ENCODE assay signal across 23 cellular contexts in the genomic region with DNA sequence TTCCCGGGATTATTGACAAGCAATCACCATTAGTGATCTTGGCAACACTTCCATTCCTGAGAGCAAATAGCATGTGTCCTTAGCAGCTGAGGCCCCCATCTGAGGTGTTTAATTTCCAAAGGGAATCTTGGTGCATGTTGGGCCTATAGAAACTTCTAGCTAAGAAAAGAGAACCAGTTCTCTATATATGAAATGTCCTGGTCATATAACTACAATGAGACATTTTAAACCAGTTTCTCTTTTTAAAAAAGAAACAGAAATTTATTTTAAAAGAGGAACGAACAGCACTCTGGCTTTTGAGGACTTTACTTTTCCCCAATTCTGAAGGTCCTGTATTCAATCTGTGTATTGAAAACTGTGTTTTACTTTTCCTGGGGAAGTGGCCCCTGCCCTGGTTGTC.
DNase-seq lines count a peak whose midpoint lies in the region; ATAC-seq and TF ChIP-seq lines count a peak whose summit lies in the region.
"Had no signal": no experiment of that assay in that cellular context is flagged by ENCODE, and none has a peak within 500 bp of the region (broad histone marks: within the 10 kb centered on the region; RNA-seq: fewer than 3 reads in every experiment).

No MANE protein-coding gene starts in this region.

- no peak overlapping the region for H3K27ac Mint-ChIP-seq in Caco-2 (ENCODE audit: unreplicated experiment)
- peak overlapping the region; percentile 63 for H3K27ac Mint-ChIP-seq in stimulated activated memory B cell treated with anti-CD40 and anti-IgM and Interleukin-4, amounts not matched to agents 10 μg/mL and 1 μg/mL and 100 μg/mL, for 72 hours

- POLR2A ChIA-PET in Caco-2 (lab: Charles Lee) = no interaction called here

- no peaks in the 10 kb centered on the region for H3K9me3 ChIP-seq in Caco-2
- no peaks in the 10 kb centered on the region for H3K9me3 ChIP-seq in liver (ENCODE audit: control insufficient read depth in 4 of 4, low read length in 3 of 4)
- H3K9me3 ChIP-seq: A549, SJCRH30 had no signal

- H3K27ac ChIP-seq in VCaP = peak overlapping the region; percentile 70
- peak overlapping the region; percentile 86 to 90 for H3K27ac ChIP-seq in liver (ENCODE audit: low read depth in 1 of 2, low read length in 2 of 2)
- H3K27ac ChIP-seq: A549, GM23248, SJCRH30 had no signal

- peak; percentile 39 for ATAC-seq in stimulated activated memory B cell treated with anti-CD40 and anti-IgM and Interleukin-4, amounts not matched to agents 10 μg/mL and 1 μg/mL and 100 μg/mL, for 72 hours
- ATAC-seq: A549, Right ventricle myocardium inferior, SK-N-SH treated with all-trans-retinoic acid at 6 μM for 48 hours had no signal

- WGBS in liver = 52% methylated on average over 2 of the region's 2 CpGs

- no peak overlapping the region for H3K4me3 Mint-ChIP-seq in Caco-2 (ENCODE audit: unreplicated experiment)
- no peak overlapping the region for H3K4me3 Mint-ChIP-seq in stimulated activated memory B cell treated with anti-CD40 and anti-IgM and Interleukin-4, amounts not matched to agents 10 μg/mL and 1 μg/mL and 100 μg/mL, for 72 hours

- DNase-seq in Caco-2 (no peak), EL (no peak), ureter (ENCODE audit: low spot score) (no peak), mucosa of gallbladder (ENCODE audit: low spot score) (no peak)
- DNase-seq: C1 segment of cervical spinal cord, DMS153, DND-41, GM23248, H7, KBM-7, NCI-H1105 treated with DMSO at 0.1 percent for 48 hours, NCI-H146, NCI-H2029, NCI-H446 treated with DMSO at 0.1 percent for 48 hours, NCI-H526, NCI-H82 had no signal

- no peak for TF ChIP-seq CTCF in Caco-2 (IDR thresholded peaks at IDR 0.05; ENCODE audit: insufficient read depth in 1 of 2, low read depth in 1 of 2, low read length in 1 of 2, severe bottlenecking in 1 of 2, unreplicated experiment in 1 of 2)
- TF ChIP-seq CTCF in VCaP (conservative IDR thresholded peaks at IDR 0.05) = no peak
- no peak for TF ChIP-seq CTCF in liver (IDR thresholded peaks at IDR 0.05; ENCODE audit: low read depth, low read length, missing input control)

- peaks cover 23% of the 10 kb centered on the region for H3K4me1 Mint-ChIP-seq in Caco-2 (ENCODE audit: low read depth, unreplicated experiment)
- H3K4me1 Mint-ChIP-seq in stimulated activated memory B cell treated with anti-CD40 and anti-IgM and Interleukin-4, amounts not matched to agents 10 μg/mL and 1 μg/mL and 100 μg/mL, for 72 hours = peaks cover 12% of the 10 kb centered on the region

- no peaks in the 10 kb centered on the region for H3K36me3 Mint-ChIP-seq in Caco-2 (ENCODE audit: insufficient read depth, unreplicated experiment)
- peaks cover 4% of the 10 kb centered on the region for H3K36me3 Mint-ChIP-seq in stimulated activated memory B cell treated with anti-CD40 and anti-IgM and Interleukin-4, amounts not matched to agents 10 μg/mL and 1 μg/mL and 100 μg/mL, for 72 hours

- BruUV-seq in Caco-2 (replicated peaks; lab: Mats Ljungman, UMichigan) = TSS peak; percentile 74

- H3K9me3 Mint-ChIP-seq in Caco-2 (ENCODE audit: unreplicated experiment) = no peaks in the 10 kb centered on the region
- no peaks in the 10 kb centered on the region for H3K9me3 Mint-ChIP-seq in stimulated activated memory B cell treated with anti-CD40 and anti-IgM and Interleukin-4, amounts not matched to agents 10 μg/mL and 1 μg/mL and 100 μg/mL, for 72 hours

- CTCF ChIA-PET in Caco-2 (lab: Charles Lee) = no interaction called here

- H3K36me3 ChIP-seq in Caco-2 (ENCODE audit: control insufficient read depth, insufficient read depth, low read length) = no peaks in the 10 kb centered on the region
- no peaks in the 10 kb centered on the region for H3K36me3 ChIP-seq in liver (ENCODE audit: control insufficient read depth in 4 of 4, insufficient read depth in 3 of 4, low read depth in 1 of 4, low read length in 3 of 4)
- H3K36me3 ChIP-seq: SJCRH30 had no signal

- H3K4me3 ChIP-seq in Caco-2 (ENCODE audit: low read depth, low read length) (no peak overlapping the region), liver (ENCODE audit: low read depth in 1 of 3, low read length in 3 of 3) (no peak overlapping the region)
- H3K4me3 ChIP-seq: A549, GM23248, SJCRH30 had no signal

- intact Hi-C loops in Caco-2 (cut with micrococcal nuclease; ENCODE audit: unreplicated experiment) = loop anchor here (10.0 kb wide), 1 partner anchor 204 kb away; no protein-coding TSS in a partner anchor

- H3K27me3 ChIP-seq in Caco-2 (replicated peaks; ENCODE audit: control insufficient read depth, insufficient read depth, low read length) = no peaks in the 10 kb centered on the region
- no peaks in the 10 kb centered on the region for H3K27me3 ChIP-seq in liver (ENCODE audit: control insufficient read depth in 4 of 4, insufficient read depth in 4 of 4, low read length in 3 of 4)

- H3K4me1 ChIP-seq in Caco-2 (peaks cover 32% of the 10 kb centered on the region), liver (ENCODE audit: control insufficient read depth in 4 of 4, insufficient read depth in 4 of 4, low read length in 3 of 4) (peaks cover 10 to 43% (median 32%) of the 10 kb centered on the region in 4 donors)

- no peak for TF ChIP-seq RAD21 in liver (IDR thresholded peaks at IDR 0.05)

- H3K9ac ChIP-seq in liver (ENCODE audit: low read depth in 1 of 2, low read length in 2 of 2) = peak overlapping the region in 1 of 2 donors; percentile 34
- H3K9ac ChIP-seq: GM23248 had no signal

- H3K27me3 Mint-ChIP-seq in Caco-2 (ENCODE audit: insufficient read depth, unreplicated experiment) = no peaks in the 10 kb centered on the region
- H3K27me3 Mint-ChIP-seq in stimulated activated memory B cell treated with anti-CD40 and anti-IgM and Interleukin-4, amounts not matched to agents 10 μg/mL and 1 μg/mL and 100 μg/mL, for 72 hours = no peaks in the 10 kb centered on the region

TF ChIP-seq in liver, 16 proteins besides CTCF, POLR2A, EP300 and RAD21:
- TF ChIP-seq FOXA2 (IDR thresholded peaks at IDR 0.05) = no peak
- TF ChIP-seq, protein P1, sequence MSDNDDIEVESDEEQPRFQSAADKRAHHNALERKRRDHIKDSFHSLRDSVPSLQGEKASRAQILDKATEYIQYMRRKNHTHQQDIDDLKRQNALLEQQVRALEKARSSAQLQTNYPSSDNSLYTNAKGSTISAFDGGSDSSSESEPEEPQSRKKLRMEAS (IDR thresholded peaks at IDR 0.05) = no peak
- TF ChIP-seq HNF4A (conservative IDR thresholded peaks at IDR 0.05) = no peak
- TF ChIP-seq SP1 (IDR thresholded peaks at IDR 0.05) = no peak
- no peak for TF ChIP-seq HNF4G (IDR thresholded peaks at IDR 0.05)
- TF ChIP-seq, protein P2, sequence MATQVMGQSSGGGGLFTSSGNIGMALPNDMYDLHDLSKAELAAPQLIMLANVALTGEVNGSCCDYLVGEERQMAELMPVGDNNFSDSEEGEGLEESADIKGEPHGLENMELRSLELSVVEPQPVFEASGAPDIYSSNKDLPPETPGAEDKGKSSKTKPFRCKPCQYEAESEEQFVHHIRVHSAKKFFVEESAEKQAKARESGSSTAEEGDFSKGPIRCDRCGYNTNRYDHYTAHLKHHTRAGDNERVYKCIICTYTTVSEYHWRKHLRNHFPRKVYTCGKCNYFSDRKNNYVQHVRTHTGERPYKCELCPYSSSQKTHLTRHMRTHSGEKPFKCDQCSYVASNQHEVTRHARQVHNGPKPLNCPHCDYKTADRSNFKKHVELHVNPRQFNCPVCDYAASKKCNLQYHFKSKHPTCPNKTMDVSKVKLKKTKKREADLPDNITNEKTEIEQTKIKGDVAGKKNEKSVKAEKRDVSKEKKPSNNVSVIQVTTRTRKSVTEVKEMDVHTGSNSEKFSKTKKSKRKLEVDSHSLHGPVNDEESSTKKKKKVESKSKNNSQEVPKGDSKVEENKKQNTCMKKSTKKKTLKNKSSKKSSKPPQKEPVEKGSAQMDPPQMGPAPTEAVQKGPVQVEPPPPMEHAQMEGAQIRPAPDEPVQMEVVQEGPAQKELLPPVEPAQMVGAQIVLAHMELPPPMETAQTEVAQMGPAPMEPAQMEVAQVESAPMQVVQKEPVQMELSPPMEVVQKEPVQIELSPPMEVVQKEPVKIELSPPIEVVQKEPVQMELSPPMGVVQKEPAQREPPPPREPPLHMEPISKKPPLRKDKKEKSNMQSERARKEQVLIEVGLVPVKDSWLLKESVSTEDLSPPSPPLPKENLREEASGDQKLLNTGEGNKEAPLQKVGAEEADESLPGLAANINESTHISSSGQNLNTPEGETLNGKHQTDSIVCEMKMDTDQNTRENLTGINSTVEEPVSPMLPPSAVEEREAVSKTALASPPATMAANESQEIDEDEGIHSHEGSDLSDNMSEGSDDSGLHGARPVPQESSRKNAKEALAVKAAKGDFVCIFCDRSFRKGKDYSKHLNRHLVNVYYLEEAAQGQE (IDR thresholded peaks at IDR 0.05) = no peak
- no peak for TF ChIP-seq NR2F2 (IDR thresholded peaks at IDR 0.05)
- TF ChIP-seq, protein P3, sequence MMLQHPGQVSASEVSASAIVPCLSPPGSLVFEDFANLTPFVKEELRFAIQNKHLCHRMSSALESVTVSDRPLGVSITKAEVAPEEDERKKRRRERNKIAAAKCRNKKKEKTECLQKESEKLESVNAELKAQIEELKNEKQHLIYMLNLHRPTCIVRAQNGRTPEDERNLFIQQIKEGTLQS (IDR thresholded peaks at IDR 0.05) = no peak
- TF ChIP-seq, protein P4, sequence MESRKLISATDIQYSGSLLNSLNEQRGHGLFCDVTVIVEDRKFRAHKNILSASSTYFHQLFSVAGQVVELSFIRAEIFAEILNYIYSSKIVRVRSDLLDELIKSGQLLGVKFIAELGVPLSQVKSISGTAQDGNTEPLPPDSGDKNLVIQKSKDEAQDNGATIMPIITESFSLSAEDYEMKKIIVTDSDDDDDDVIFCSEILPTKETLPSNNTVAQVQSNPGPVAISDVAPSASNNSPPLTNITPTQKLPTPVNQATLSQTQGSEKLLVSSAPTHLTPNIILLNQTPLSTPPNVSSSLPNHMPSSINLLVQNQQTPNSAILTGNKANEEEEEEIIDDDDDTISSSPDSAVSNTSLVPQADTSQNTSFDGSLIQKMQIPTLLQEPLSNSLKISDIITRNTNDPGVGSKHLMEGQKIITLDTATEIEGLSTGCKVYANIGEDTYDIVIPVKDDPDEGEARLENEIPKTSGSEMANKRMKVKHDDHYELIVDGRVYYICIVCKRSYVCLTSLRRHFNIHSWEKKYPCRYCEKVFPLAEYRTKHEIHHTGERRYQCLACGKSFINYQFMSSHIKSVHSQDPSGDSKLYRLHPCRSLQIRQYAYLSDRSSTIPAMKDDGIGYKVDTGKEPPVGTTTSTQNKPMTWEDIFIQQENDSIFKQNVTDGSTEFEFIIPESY (IDR thresholded peaks at IDR 0.05) = no peak
- TF ChIP-seq GABPA (IDR thresholded peaks at IDR 0.05 in 1 of 2, conservative IDR thresholded peaks at IDR 0.05 in 1 of 2) = no peak
- TF ChIP-seq FOXA1 (IDR thresholded peaks at IDR 0.05) = no peak
- TF ChIP-seq TAF1 (conservative IDR thresholded peaks at IDR 0.05) = no peak
- no peak for TF ChIP-seq YY1 (IDR thresholded peaks at IDR 0.05)
- no peak for TF ChIP-seq RXRA (IDR thresholded peaks at IDR 0.05)
- no peak for TF ChIP-seq JUND (IDR thresholded peaks at IDR 0.05)
- no peak for TF ChIP-seq EGR1 (IDR thresholded peaks at IDR 0.05; ENCODE audit: low read depth in 2 of 2)
